ENCODE assay signal across 21 cellular contexts in genomic region chrX:24759786-24760185, GRCh38.
DNase-seq lines count a peak whose midpoint lies in the region; ATAC-seq lines count a peak whose summit lies in the region.
"Had no signal": no experiment of that assay in that cellular context is flagged by ENCODE, and none has a peak within 500 bp of the region (broad histone marks: within the 10 kb centered on the region; RNA-seq: fewer than 3 reads in every experiment).

No MANE protein-coding gene starts in this region.

- DNase-seq in NCI-H2171 treated with DMSO at 0.1 percent for 48 hours (lab: John Stamatoyannopoulos, UW) (peak; percentile 5), NCI-H2171 (lab: John Stamatoyannopoulos, UW) (no peak), NCI-H1105 treated with DMSO at 0.1 percent for 48 hours (lab: John Stamatoyannopoulos, UW) (peak; percentile 7), myocyte (ENCODE audit: low read depth) (peak; percentile 57), right cardiac atrium (no peak), kidney glomerular epithelial cell (lab: John Stamatoyannopoulos, UW) (no peak)
- DNase-seq: Calu3; CD8-positive, alpha-beta memory T cell; DMS53; GF-D8; GOT3; HCEC 1CT; IMR-90; MV-4-11; NCI-H2081 treated with DMSO at 0.1 percent for 48 hours; NCI-H524; NCI-H774; PC-3; Right ventricle myocardium superior had no signal

- no peaks in the 10 kb centered on the region for H3K9me3 ChIP-seq in skeletal muscle tissue (ENCODE audit: control insufficient read depth in 3 of 3, low read length in 3 of 3)
- no peaks in the 10 kb centered on the region for H3K9me3 ChIP-seq in right cardiac atrium (ENCODE audit: control insufficient read depth, low read length)

- H3K4me3 ChIP-seq in skeletal muscle tissue (ENCODE audit: low read length in 3 of 3) (no peak overlapping the region), right cardiac atrium (ENCODE audit: low read length) (no peak overlapping the region)

- intact Hi-C loops in right cardiac atrium (cut with DNase I) = no loop called here

- 63% methylated on average over 2 of the region's 2 CpGs for WGBS in right cardiac atrium

- H3K27ac ChIP-seq in skeletal muscle tissue (ENCODE audit: low read depth, low read length) (peak overlapping the region; percentile 74), right cardiac atrium (ENCODE audit: low read length) (no peak overlapping the region)
- H3K27ac ChIP-seq: C4-2B had no signal

- peak overlapping the region in 1 of 3 donors; percentile 40 for H3K9ac ChIP-seq in skeletal muscle tissue (ENCODE audit: low read depth in 1 of 3, low read length in 3 of 3)

- no peak for ATAC-seq in right cardiac atrium

- H3K36me3 ChIP-seq in skeletal muscle tissue (ENCODE audit: control insufficient read depth in 3 of 3, insufficient read depth in 3 of 3, low read length in 3 of 3) = no peaks in the 10 kb centered on the region

- no peaks in the 10 kb centered on the region for H3K27me3 ChIP-seq in skeletal muscle tissue (ENCODE audit: control insufficient read depth in 3 of 3, insufficient read depth in 3 of 3, low read length in 3 of 3)
- no peaks in the 10 kb centered on the region for H3K27me3 ChIP-seq in right cardiac atrium (ENCODE audit: control insufficient read depth, insufficient read depth)

- H3K4me1 ChIP-seq in skeletal muscle tissue (ENCODE audit: control insufficient read depth in 3 of 3, insufficient read depth in 3 of 3, low read length in 3 of 3) = peaks cover 0 to 9% (median 7%) of the 10 kb centered on the region in 3 donors
- no peaks in the 10 kb centered on the region for H3K4me1 ChIP-seq in right cardiac atrium (ENCODE audit: control insufficient read depth, insufficient read depth, low read length)

Comparison
In these comparisons a context has a peak if more than half of its experiments do, and no peak if none do; other contexts are left out.
1. DNase-seq: peak in NCI-H2171 treated with DMSO at 0.1 percent for 48 hours (single experiment), NCI-H1105 treated with DMSO at 0.1 percent for 48 hours (single experiment) and myocyte (single experiment); none in NCI-H2171 (single experiment), right cardiac atrium (0 of 3) and kidney glomerular epithelial cell (single experiment).